12 cellular contexts compared by ENCODE assay signal in genomic region chr7:55325371-55325792, GRCh38. TPM values are rescaled to one million over a fixed set of nuclear protein-coding genes. Genes with fewer than 3 reads are reported as not detected.
DNase-seq lines count a peak whose midpoint lies in the region; ATAC-seq, FAIRE-seq and TF ChIP-seq lines count a peak whose summit lies in the region.
"Had no signal": no experiment of that assay in that cellular context is flagged by ENCODE, and none has a peak within 500 bp of the region (broad histone marks: within the 10 kb centered on the region; RNA-seq: fewer than 3 reads in every experiment).

No MANE protein-coding gene starts in this region.

- no peaks in the 10 kb centered on the region for H3K9me3 ChIP-seq in lower lobe of right lung
- H3K9me3 ChIP-seq: BE2C had no signal

- peaks cover 20% of the 10 kb centered on the region for H3K27me3 Mint-ChIP-seq in activated T-helper 1 cell treated with anti-CD3 and anti-CD28 coated beads, Interleukin-12 subunit alpha, Interleukin-12 subunit beta, Interleukin-2, Interleukin-4 antibody, amounts not matched to agents 30 ng/mL and 10 ng/mL and 1 ng/mL, durations not matched to agents 14 hours and 24 hours and 36 hours (ENCODE audit: insufficient read depth)

- no peaks in the 10 kb centered on the region for H3K36me3 Mint-ChIP-seq in activated T-helper 1 cell treated with anti-CD3 and anti-CD28 coated beads, Interleukin-12 subunit alpha, Interleukin-12 subunit beta, Interleukin-2, Interleukin-4 antibody, amounts not matched to agents 30 ng/mL and 10 ng/mL and 1 ng/mL, durations not matched to agents 14 hours and 24 hours and 36 hours (ENCODE audit: low read depth)

- intact Hi-C loops in lower lobe of right lung (cut with DNase I), result no loop called here
- intact Hi-C loops in activated T-helper 1 cell treated with anti-CD3 and anti-CD28 coated beads, Interleukin-12 subunit alpha, Interleukin-12 subunit beta, Interleukin-2, Interleukin-4 antibody, amounts not matched to agents 30 ng/mL and 10 ng/mL and 1 ng/mL, durations not matched to agents 14 hours and 24 hours and 36 hours (cut with micrococcal nuclease), result no loop called here

- H3K4me1 ChIP-seq in lower lobe of right lung, result no peaks in the 10 kb centered on the region
- H3K4me1 ChIP-seq: BE2C had no signal

- no peaks in the 10 kb centered on the region for H3K36me3 ChIP-seq in bronchial epithelial cell (ENCODE audit: control insufficient read depth, insufficient read depth, low read length)
- H3K36me3 ChIP-seq in lower lobe of right lung, result no peaks in the 10 kb centered on the region
- H3K36me3 ChIP-seq: BE2C had no signal

- H3K27ac ChIP-seq in lower lobe of right lung, result no peak overlapping the region

- H3K27ac Mint-ChIP-seq in activated T-helper 1 cell treated with anti-CD3 and anti-CD28 coated beads, Interleukin-12 subunit alpha, Interleukin-12 subunit beta, Interleukin-2, Interleukin-4 antibody, amounts not matched to agents 30 ng/mL and 10 ng/mL and 1 ng/mL, durations not matched to agents 14 hours and 24 hours and 36 hours, result no peak overlapping the region

- peaks cover 6% of the 10 kb centered on the region for H3K9me3 Mint-ChIP-seq in activated T-helper 1 cell treated with anti-CD3 and anti-CD28 coated beads, Interleukin-12 subunit alpha, Interleukin-12 subunit beta, Interleukin-2, Interleukin-4 antibody, amounts not matched to agents 30 ng/mL and 10 ng/mL and 1 ng/mL, durations not matched to agents 14 hours and 24 hours and 36 hours

- H3K4me3 ChIP-seq in bronchial epithelial cell (ENCODE audit: low read depth, low read length) (no peak overlapping the region), lower lobe of right lung (no peak overlapping the region)
- H3K4me3 ChIP-seq: smooth muscle cell had no signal

- ATAC-seq in lower lobe of right lung, result peak; percentile 71 to 83
- ATAC-seq in left lobe of liver, result no peak

- TF ChIP-seq CTCF in bronchial epithelial cell (IDR thresholded peaks at IDR 0.05; ENCODE audit: insufficient read depth, low read length, severe bottlenecking) (no peak), lower lobe of right lung (IDR thresholded peaks at IDR 0.05) (no peak)

- DNase-seq in ACHN (peak; percentile 75), HS-5 (ENCODE audit: low read depth) (peak; percentile 82), bronchial epithelial cell (ENCODE audit: low read depth) (peak; percentile 3), lower lobe of right lung (no peak), NCI-H128 (lab: John Stamatoyannopoulos, UW; ENCODE audit: unreplicated experiment) (no peak), NCI-H2081 treated with DMSO at 0.1 percent for 48 hours (lab: John Stamatoyannopoulos, UW) (no peak), left lobe of liver (ENCODE audit: low spot score) (no peak)
- no peak for DNase-seq in activated T-helper 1 cell treated with anti-CD3 and anti-CD28 coated beads, Interleukin-12 subunit alpha, Interleukin-12 subunit beta, Interleukin-2, Interleukin-4 antibody, amounts not matched to agents 30 ng/mL and 10 ng/mL and 1 ng/mL, durations not matched to agents 14 hours and 24 hours and 36 hours (ENCODE audit: low spot score)
- DNase-seq: activated CD4-positive, CD25-positive, alpha-beta regulatory T cell; BE2C; NCI-H1048 had no signal

- no peak overlapping the region for H3K4me3 Mint-ChIP-seq in activated T-helper 1 cell treated with anti-CD3 and anti-CD28 coated beads, Interleukin-12 subunit alpha, Interleukin-12 subunit beta, Interleukin-2, Interleukin-4 antibody, amounts not matched to agents 30 ng/mL and 10 ng/mL and 1 ng/mL, durations not matched to agents 14 hours and 24 hours and 36 hours

- H3K27me3 ChIP-seq in bronchial epithelial cell (ENCODE audit: control insufficient read depth, insufficient read depth, low read length) (peaks cover 5% of the 10 kb centered on the region), lower lobe of right lung (ENCODE audit: low read depth) (no peaks in the 10 kb centered on the region)
- H3K27me3 ChIP-seq: BE2C had no signal

- H3K4me1 Mint-ChIP-seq in activated T-helper 1 cell treated with anti-CD3 and anti-CD28 coated beads, Interleukin-12 subunit alpha, Interleukin-12 subunit beta, Interleukin-2, Interleukin-4 antibody, amounts not matched to agents 30 ng/mL and 10 ng/mL and 1 ng/mL, durations not matched to agents 14 hours and 24 hours and 36 hours (ENCODE audit: low read depth), result no peaks in the 10 kb centered on the region

- in situ Hi-C loops in ACHN (cut with HindIII; ENCODE audit: low pct_ligation_motif_present, low pct_unique_long_range_greater_than_20kb, low sequenced_read_pairs), result no loop called here

- no peak for FAIRE-seq in bronchial epithelial cell (lab: Jason Lieb, UNC)

RNA-seq across cellular contexts. Expression of gene LANCL2, which starts 39.8 kb away (rescaled TPM):
- total RNA-seq in bronchial epithelial cell (11.0 and 14.7 TPM in 2 replicates), lower lobe of right lung (5.7 TPM), left lobe of liver (8.5 TPM)
- total RNA-seq in activated T-helper 1 cell treated with anti-CD3 and anti-CD28 coated beads, Interleukin-12 subunit alpha, Interleukin-12 subunit beta, Interleukin-2, Interleukin-4 antibody, amounts not matched to agents 30 ng/mL and 10 ng/mL and 1 ng/mL, durations not matched to agents 14 hours and 24 hours and 36 hours, result 11.0 TPM in 2 replicates

Comparison
In these comparisons a context has a peak if more than half of its experiments do, and no peak if none do; other contexts are left out.
1. DNase-seq: peak in ACHN (single experiment), HS-5 (single experiment) and bronchial epithelial cell (single experiment); none in lower lobe of right lung (single experiment), NCI-H128 (single experiment), NCI-H2081 treated with DMSO at 0.1 percent for 48 hours (single experiment), activated T-helper 1 cell treated with anti-CD3 and anti-CD28 coated beads, Interleukin-12 subunit alpha, Interleukin-12 subunit beta, Interleukin-2, Interleukin-4 antibody, amounts not matched to agents 30 ng/mL and 10 ng/mL and 1 ng/mL, durations not matched to agents 14 hours and 24 hours and 36 hours (single experiment) and left lobe of liver (single experiment).